In genomic region chr3:49172616-49173041, GRCh38 we compare ENCODE assay signal across 10 cellular contexts. TPM values are rescaled to one million over a fixed set of nuclear protein-coding genes. Genes with fewer than 3 reads are reported as not detected.
A peak's percentile ranks its signal among the peaks of the same experiment; 100 is the strongest.
DNase-seq lines count a peak whose midpoint lies in the region; ATAC-seq and TF ChIP-seq lines count a peak whose summit lies in the region.
"Had no signal": no experiment of that assay in that cellular context is flagged by ENCODE, and none has a peak within 500 bp of the region (broad histone marks: within the 10 kb centered on the region; RNA-seq: fewer than 3 reads in every experiment).

No MANE protein-coding gene starts in this region.

- H3K4me1 ChIP-seq in left ventricle myocardium inferior: peaks cover 75% of the 10 kb centered on the region
- peaks cover 5 to 20% of the 10 kb centered on the region in 2 donors for H3K4me1 ChIP-seq in uterus

- no peak for TF ChIP-seq POLR2A in uterus (IDR thresholded peaks at IDR 0.05)

- H3K9me3 Mint-ChIP-seq in nephron progenitor cell: no peaks in the 10 kb centered on the region
- H3K9me3 Mint-ChIP-seq: activated naive CD4-positive, alpha-beta T cell treated with anti-CD3 and anti-CD28 coated beads, Interleukin-2, amount 50 U/mL, for 72 hours had no signal

- no peak for ATAC-seq in HG02759 (IDR thresholded peaks at IDR 0.05; ENCODE audit: unreplicated experiment)
- ATAC-seq: activated naive CD4-positive, alpha-beta T cell treated with anti-CD3 and anti-CD28 coated beads, Interleukin-2, amount 50 U/mL, for 72 hours had no signal

- TF ChIP-seq CTCF in left ventricle myocardium inferior (IDR thresholded peaks at IDR 0.05; ENCODE audit: borderline replicate concordance) (no peak), epithelial cell of proximal tubule (conservative IDR thresholded peaks at IDR 0.05; ENCODE audit: low read depth, low read length) (no peak), nephron progenitor cell (IDR thresholded peaks at IDR 0.05) (no peak), uterus (IDR thresholded peaks at IDR 0.05) (no peak)

- DNase-seq in left ventricle myocardium inferior (no peak), cardiac septum (ENCODE audit: low spot score) (no peak), epithelial cell of proximal tubule (ENCODE audit: low read depth) (no peak), nephron progenitor cell (no peak), uterus (peak in 1 of 2 donors; percentile 26), amniotic stem cell (lab: John Stamatoyannopoulos, UW) (no peak), cerebellar nuclear complex (lab: John Stamatoyannopoulos, UW) (no peak)

- peaks cover 27% of the 10 kb centered on the region for H3K36me3 ChIP-seq in left ventricle myocardium inferior
- no peaks in the 10 kb centered on the region for H3K36me3 ChIP-seq in uterus

- peak overlapping the region; percentile 29 for H3K27ac Mint-ChIP-seq in nephron progenitor cell
- H3K27ac Mint-ChIP-seq: activated naive CD4-positive, alpha-beta T cell treated with anti-CD3 and anti-CD28 coated beads, Interleukin-2, amount 50 U/mL, for 72 hours had no signal

- H3K4me1 Mint-ChIP-seq in nephron progenitor cell: peaks cover 57% of the 10 kb centered on the region

- H3K27ac ChIP-seq in left ventricle myocardium inferior (replicated peaks): peak overlapping the region; percentile 94
- peak overlapping the region; percentile 80 to 89 for H3K27ac ChIP-seq in uterus

- no peaks in the 10 kb centered on the region for H3K9me3 ChIP-seq in left ventricle myocardium inferior (replicated peaks)
- H3K9me3 ChIP-seq in uterus: no peaks in the 10 kb centered on the region

- H3K36me3 Mint-ChIP-seq in nephron progenitor cell (ENCODE audit: low read depth): peaks cover 6% of the 10 kb centered on the region
- H3K36me3 Mint-ChIP-seq: activated naive CD4-positive, alpha-beta T cell treated with anti-CD3 and anti-CD28 coated beads, Interleukin-2, amount 50 U/mL, for 72 hours had no signal

- peaks cover 12% of the 10 kb centered on the region for H3K27me3 Mint-ChIP-seq in nephron progenitor cell (ENCODE audit: low read depth, poor library complexity)

- intact Hi-C loops in left ventricle myocardium inferior (cut with micrococcal nuclease): loop anchor here (10.0 kb wide), 1 partner anchor 102 kb away; the partner anchor contains the start of gene C3orf62
- intact Hi-C loops in cardiac septum (cut with DNase I): loop anchor here (2.0 kb wide), 2 partner anchors 26 to 40 kb away; partner anchors contain the start of gene LAMB2
- intact Hi-C loops in uterus (cut with DNase I; ENCODE audit: low total_unique reads): loop anchor here (10.0 kb wide), 2 partner anchors 102 to 272 kb away; partner anchors contain the start of gene C3orf62

- H3K27me3 ChIP-seq in left ventricle myocardium inferior (ENCODE audit: low read depth): no peaks in the 10 kb centered on the region
- H3K27me3 ChIP-seq in uterus: no peaks in the 10 kb centered on the region

- H3K4me3 ChIP-seq in left ventricle myocardium inferior: peak overlapping the region; percentile 84
- H3K4me3 ChIP-seq in epithelial cell of proximal tubule (ENCODE audit: low read depth, low read length): peak overlapping the region; percentile 84
- peak overlapping the region; percentile 66 to 72 for H3K4me3 ChIP-seq in uterus

- H3K4me3 Mint-ChIP-seq in nephron progenitor cell: peak overlapping the region; percentile 91

RNA-seq across cellular contexts. Expression of gene KLHDC8B, which starts 1.2 kb away (rescaled TPM):
- total RNA-seq in left ventricle myocardium inferior: 92.5 TPM
- total RNA-seq in cardiac septum: 132 TPM
- 8.0 and 16.5 TPM in 2 replicates for total RNA-seq in epithelial cell of proximal tubule
- 10 to 100 TPM in 3 of 4 donors, 1 to 10 TPM in 1; 7.7 to 67.6 (median 39.4) TPM for total RNA-seq in uterus

RNA-seq across cellular contexts. Expression of gene CCDC71, which starts 6.5 kb away (rescaled TPM):
- 11.9 TPM for total RNA-seq in left ventricle myocardium inferior
- total RNA-seq in cardiac septum: 11.4 TPM
- total RNA-seq in epithelial cell of proximal tubule: 33.4 and 44.4 TPM in 2 replicates
- total RNA-seq in uterus: 10 to 100 TPM in 3 of 4 donors, 1 to 10 TPM in 1; 9.2 to 58.2 (median 31.3) TPM

RNA-seq across cellular contexts. Expression of gene LAMB2, which starts 39.8 kb away (rescaled TPM):
- 772 TPM for total RNA-seq in left ventricle myocardium inferior
- total RNA-seq in cardiac septum: 788 TPM
- 116 and 232 TPM in 2 replicates for total RNA-seq in epithelial cell of proximal tubule
- total RNA-seq in uterus: 100 to 1,000 TPM; 387 to 604 (median 509) TPM
- total RNA-seq: T-helper 2 cell treated with Interferon-gamma antibody and Interleukin-4, amounts not matched to agents 100 ng/mL and 5 ng/mL, for 36 hours had no signal

RNA-seq across cellular contexts. Expression of gene USP19, which starts 52.0 kb away (rescaled TPM):
- total RNA-seq in left ventricle myocardium inferior (62.5 TPM), cardiac septum (58.5 TPM), epithelial cell of proximal tubule (34.7 and 35.9 TPM in 2 replicates), uterus (10 to 100 TPM; 21.5 to 66.6 (median 43.6) TPM)
